Comparison of ENCODE assay signal across 11 cellular contexts in genomic region chr2:85505551-85506238, GRCh38. TPM values are rescaled to one million over a fixed set of nuclear protein-coding genes. Genes with fewer than 3 reads are reported as not detected.
A peak's percentile ranks its signal among the peaks of the same experiment; 100 is the strongest.
DNase-seq lines count a peak whose midpoint lies in the region; ATAC-seq, FAIRE-seq and TF ChIP-seq lines count a peak whose summit lies in the region.
"Had no signal": no experiment of that assay in that cellular context is flagged by ENCODE, and none has a peak within 500 bp of the region (broad histone marks: within the 10 kb centered on the region; RNA-seq: fewer than 3 reads in every experiment).

No MANE protein-coding gene starts in this region.

- CTCF ChIA-PET in RWPE1 (lab: Yijun Ruan, JAX): no interaction called here
- CTCF ChIA-PET in endothelial cell of umbilical vein (lab: Charles Lee): interaction anchor here (0.9 to 2.4 kb wide), 10 partner anchors 14 to 110 kb away, joined by 3 to 16 read pairs (median 4); partner anchors contain the start of genes MAT2A and USP39

- dilution Hi-C loops in endothelial cell of umbilical vein (cut with MboI; ENCODE audit: extremely low pct_ligation_motif_present, low sequenced_read_pairs): no loop called here

- peaks cover 46% of the 10 kb centered on the region for H3K4me1 ChIP-seq in ACC112 (ENCODE audit: control insufficient read depth, insufficient read depth, low read length, unreplicated experiment)
- H3K4me1 ChIP-seq in endothelial cell of umbilical vein (ENCODE audit: control insufficient read depth, extremely low read depth, insufficient read depth, low read length): peaks cover 40% of the 10 kb centered on the region
- peaks cover 13% of the 10 kb centered on the region for H3K4me1 ChIP-seq in body of pancreas

- no peak overlapping the region for H3K4me2 ChIP-seq in endothelial cell of umbilical vein (ENCODE audit: insufficient read depth, low read length)

- H3K36me3 ChIP-seq in ACC112 (ENCODE audit: insufficient read depth, low read length): no peaks in the 10 kb centered on the region
- no peaks in the 10 kb centered on the region for H3K36me3 ChIP-seq in endothelial cell of umbilical vein (ENCODE audit: control insufficient read depth in 2 of 2, extremely low read depth in 1 of 2, insufficient read depth in 2 of 2, low read length in 2 of 2)
- no peaks in the 10 kb centered on the region for H3K36me3 ChIP-seq in MG63
- no peaks in the 10 kb centered on the region for H3K36me3 ChIP-seq in body of pancreas (replicated peaks in 1 of 2; ENCODE audit: insufficient read depth in 1 of 2, low read depth in 2 of 2)
- H3K36me3 ChIP-seq: upper lobe of left lung had no signal

- H3K79me2 ChIP-seq in ACC112 (ENCODE audit: control insufficient read depth, insufficient read depth, low read length, unreplicated experiment) (no peaks in the 10 kb centered on the region), endothelial cell of umbilical vein (ENCODE audit: control insufficient read depth, insufficient read depth, low read length) (no peaks in the 10 kb centered on the region)

- no peak for FAIRE-seq in endothelial cell of umbilical vein (lab: Jason Lieb, UNC)

- peak; percentile 3 for ATAC-seq in omental fat pad (ENCODE audit: low FRiP score)
- no peak for ATAC-seq in HG02763 (IDR thresholded peaks at IDR 0.05; ENCODE audit: unreplicated experiment)
- ATAC-seq in body of pancreas: no peak

- H2AFZ ChIP-seq in ACC112 (ENCODE audit: low read length, unreplicated experiment) (no peak overlapping the region), endothelial cell of umbilical vein (ENCODE audit: low read depth, low read length) (no peak overlapping the region)

- no peaks in the 10 kb centered on the region for H3K9me3 ChIP-seq in endothelial cell of umbilical vein (replicated peaks; ENCODE audit: control insufficient read depth, insufficient read depth, low read length)
- H3K9me3 ChIP-seq in MG63: no peaks in the 10 kb centered on the region
- H3K9me3 ChIP-seq in body of pancreas: no peaks in the 10 kb centered on the region
- H3K9me3 ChIP-seq: upper lobe of left lung had no signal

- no peaks in the 10 kb centered on the region for H4K20me1 ChIP-seq in endothelial cell of umbilical vein (replicated peaks; ENCODE audit: control insufficient read depth, extremely low read depth, insufficient read depth, low read length)

- H3K27ac ChIP-seq in ACC112 (ENCODE audit: low read depth, low read length) (peak overlapping the region; percentile 68), RWPE1 (peak overlapping the region; percentile 88), endothelial cell of umbilical vein (ENCODE audit: insufficient read depth, low read depth, low read length) (peak overlapping the region; percentile 25), body of pancreas (no peak overlapping the region)
- H3K27ac ChIP-seq: upper lobe of left lung had no signal

- WGBS in body of pancreas, 2 donors: 91 to 92% methylated on average over 10 of the region's 10 CpGs

- intact Hi-C loops in endothelial cell of umbilical vein (cut with micrococcal nuclease) (loop anchor here (1.0 kb wide), 2 partner anchors 33 to 85 kb away; no protein-coding TSS in a partner anchor), body of pancreas (cut with DNase I) (no loop called here)

- no peaks in the 10 kb centered on the region for H3K9me1 ChIP-seq in endothelial cell of umbilical vein (replicated peaks; ENCODE audit: control insufficient read depth, extremely low read depth, insufficient read depth, low read length)

- H3K27me3 ChIP-seq in ACC112 (ENCODE audit: insufficient read depth, low read length) (no peaks in the 10 kb centered on the region), endothelial cell of umbilical vein (ENCODE audit: control insufficient read depth in 2 of 2, insufficient read depth in 2 of 2, low read length in 2 of 2) (no peaks in the 10 kb centered on the region), MG63 (no peaks in the 10 kb centered on the region), body of pancreas (no peaks in the 10 kb centered on the region)
- H3K27me3 ChIP-seq: upper lobe of left lung had no signal

- TF ChIP-seq CTCF in RWPE1 (conservative IDR thresholded peaks at IDR 0.05; ENCODE audit: low read depth) (no peak), endothelial cell of umbilical vein (IDR thresholded peaks at IDR 0.05; ENCODE audit: extremely low read depth in 1 of 2, insufficient read depth in 1 of 2, low read depth in 1 of 2, low read length in 2 of 2) (no peak), omental fat pad (IDR thresholded peaks at IDR 0.05) (no peak), body of pancreas (IDR thresholded peaks at IDR 0.05) (no peak)

- DNase-seq in RWPE1 (ENCODE audit: low spot score) (no peak), endothelial cell of umbilical vein (ENCODE audit: low read depth, low spot score) (no peak), omental fat pad (ENCODE audit: low spot score) (no peak), MG63 (no peak), HT-29 (ENCODE audit: low spot score) (no peak), body of pancreas (no peak)
- DNase-seq: activated B cell treated with CpG ODN at 0.5 μM for 24 hours; effector CD4-positive, alpha-beta T cell had no signal

- no peak for TF ChIP-seq POLR2A in endothelial cell of umbilical vein (IDR thresholded peaks at IDR 0.05; ENCODE audit: low read depth, low read length)
- no peak for TF ChIP-seq POLR2A in body of pancreas (IDR thresholded peaks at IDR 0.05)

- H3K4me3 ChIP-seq in ACC112 (ENCODE audit: low read depth, low read length) (no peak overlapping the region), endothelial cell of umbilical vein (replicated peaks in 1 of 3; ENCODE audit: insufficient read depth in 1 of 3, low read depth in 1 of 3, low read length in 3 of 3) (no peak overlapping the region), MG63 (no peak overlapping the region), body of pancreas (no peak overlapping the region)
- H3K4me3 ChIP-seq: upper lobe of left lung had no signal

- POLR2A ChIA-PET in RWPE1 (lab: Yijun Ruan, JAX; ENCODE audit: low non-redundant PET) (interaction anchor here (1.3 kb wide), 2 partner anchors 33 to 35 kb away, joined by 4 to 6 read pairs; partner anchors contain the start of gene MAT2A), endothelial cell of umbilical vein (lab: Charles Lee) (interaction anchor here (1.8 to 3.0 kb wide), 2 partner anchors 34 to 40 kb away, joined by 5 to 48 read pairs; partner anchors contain the start of gene MAT2A)

- no peak overlapping the region for H3K9ac ChIP-seq in endothelial cell of umbilical vein (replicated peaks; ENCODE audit: extremely low read depth, insufficient read depth, low read length)

- BruUV-seq in endothelial cell of umbilical vein (replicated peaks; lab: Mats Ljungman, UMichigan): no TSS peak

TF ChIP-seq in endothelial cell of umbilical vein, 7 proteins besides CTCF, POLR2A, EP300 and RAD21:
- TF ChIP-seq MAX (IDR thresholded peaks at IDR 0.05; ENCODE audit: insufficient read depth, insufficient read length) (no peak), GATA2 (IDR thresholded peaks at IDR 0.05; ENCODE audit: insufficient read depth, insufficient read length, low read depth, low read length) (no peak), POLR2AphosphoS5 (IDR thresholded peaks at IDR 0.05; ENCODE audit: insufficient read depth, low read depth, low read length) (no peak), EZH2 (IDR thresholded peaks at IDR 0.05; ENCODE audit: borderline replicate concordance, low read depth, low read length, severe bottlenecking) (no peak), FOS (IDR thresholded peaks at IDR 0.05; ENCODE audit: borderline replicate concordance, insufficient read depth, low read length) (no peak), JUN (IDR thresholded peaks at IDR 0.05; ENCODE audit: borderline replicate concordance, insufficient read depth, insufficient read length, low read depth) (no peak), MYC (IDR thresholded peaks at IDR 0.05; ENCODE audit: low read depth, low read length) (no peak)

RNA-seq across cellular contexts. Expression of gene MAT2A, which starts 33.3 kb away (rescaled TPM):
- 236 and 257 TPM in 2 replicates for total RNA-seq in endothelial cell of umbilical vein
- 151 and 172 TPM in 2 replicates for polyA plus RNA-seq in endothelial cell of umbilical vein
- 116 and 136 TPM in 2 replicates for polyA plus RNA-seq in endothelial cell of umbilical vein (2011; cell fraction: cytosol; rRNA removed)
- polyA plus RNA-seq in endothelial cell of umbilical vein (2011; cell fraction: nucleus; rRNA removed): 623 and 766 TPM in 2 replicates
- 223 and 272 TPM in 2 replicates for polyA plus RNA-seq in endothelial cell of umbilical vein (2012)
- polyA minus RNA-seq in endothelial cell of umbilical vein: 335 and 379 TPM in 2 replicates
- polyA minus RNA-seq in endothelial cell of umbilical vein (2011; cell fraction: cytosol; rRNA and poly(A)+ RNA removed): 333 TPM
- polyA minus RNA-seq in endothelial cell of umbilical vein (2011; cell fraction: nucleus; rRNA and poly(A)+ RNA removed): 297 and 352 TPM in 2 replicates
- 1,000 to 10,000 TPM in 1 of 4 donors, 100 to 1,000 TPM in 3; 223 to 1,046 (median 437) TPM for total RNA-seq in omental fat pad
- 116 and 137 TPM in 2 replicates for total RNA-seq in MG63 (2014; rRNA removed; shearing (Covaris generic); ENCODE audit: low replicate concordance)
- total RNA-seq in HT-29 (2014; rRNA removed; shearing (Covaris generic)): 168 and 205 TPM in 2 replicates
- total RNA-seq in body of pancreas: 100 to 1,000 TPM; 388 to 576 TPM

RNA-seq across cellular contexts. Expression of gene GGCX, which starts 55.6 kb away (rescaled TPM):
- total RNA-seq in endothelial cell of umbilical vein: 44.5 and 48.0 TPM in 2 replicates
- polyA plus RNA-seq in endothelial cell of umbilical vein: 58.9 and 62.7 TPM in 2 replicates
- 44.7 and 47.0 TPM in 2 replicates for polyA plus RNA-seq in endothelial cell of umbilical vein (2011; cell fraction: cytosol; rRNA removed)
- 48.2 and 60.0 TPM in 2 replicates for polyA plus RNA-seq in endothelial cell of umbilical vein (2011; cell fraction: nucleus; rRNA removed)
- polyA plus RNA-seq in endothelial cell of umbilical vein (2012): 44.4 and 45.2 TPM in 2 replicates
- 112 and 122 TPM in 2 replicates for polyA minus RNA-seq in endothelial cell of umbilical vein
- 15.7 TPM for polyA minus RNA-seq in endothelial cell of umbilical vein (2011; cell fraction: cytosol; rRNA and poly(A)+ RNA removed)
- 33.9 and 40.7 TPM in 2 replicates for polyA minus RNA-seq in endothelial cell of umbilical vein (2011; cell fraction: nucleus; rRNA and poly(A)+ RNA removed)
- total RNA-seq in omental fat pad: 10 to 100 TPM; 24.7 to 44.1 (median 39.8) TPM
- 28.9 and 45.6 TPM in 2 replicates for total RNA-seq in MG63 (2014; rRNA removed; shearing (Covaris generic); ENCODE audit: low replicate concordance)
- total RNA-seq in HT-29 (2014; rRNA removed; shearing (Covaris generic)): 23.9 and 38.8 TPM in 2 replicates
- 10 to 100 TPM; 35.5 to 48.1 TPM for total RNA-seq in body of pancreas

Comparison
In these comparisons a context has a peak if more than half of its experiments do, and no peak if none do; other contexts are left out.
1. H3K27ac ChIP-seq: peak in ACC112 (single experiment), RWPE1 (single experiment) and endothelial cell of umbilical vein (single experiment); none in body of pancreas (0 of 4).